ENCODE assay signal across 19 cellular contexts in genomic region chr20:10367921-10368701, GRCh38.
A peak's percentile ranks its signal among the peaks of the same experiment; 100 is the strongest.
DNase-seq lines count a peak whose midpoint lies in the region; ATAC-seq, FAIRE-seq and TF ChIP-seq lines count a peak whose summit lies in the region.
"Had no signal": no experiment of that assay in that cellular context is flagged by ENCODE, and none has a peak within 500 bp of the region (broad histone marks: within the 10 kb centered on the region; RNA-seq: fewer than 3 reads in every experiment).

No MANE protein-coding gene starts in this region.

- H3K9me1 ChIP-seq in IMR-90 (ENCODE audit: insufficient read depth, low read length), result peaks cover 3% of the 10 kb centered on the region; the same call in 1 of the 2 replicates

- TF ChIP-seq CTCF in IMR-90 (conservative IDR thresholded peaks at IDR 0.05; ENCODE audit: low read depth, low read length) (no peak), hepatocyte (IDR thresholded peaks at IDR 0.05; ENCODE audit: poor library complexity) (no peak), liver (IDR thresholded peaks at IDR 0.05; ENCODE audit: low read depth, low read length, missing input control) (peak; percentile 25)

- H3K18ac ChIP-seq in IMR-90 (ENCODE audit: low read depth, low read length), result no peak overlapping the region

- ATAC-seq in IMR-90 (ENCODE audit: low read depth) (no peak), GM19328 (IDR thresholded peaks at IDR 0.05; ENCODE audit: unreplicated experiment) (no peak)
- ATAC-seq: CD8-positive, alpha-beta T cell had no signal

- no peak overlapping the region for H2BK15ac ChIP-seq in IMR-90 (ENCODE audit: low read depth, low read length)

- POLR2A ChIA-PET in IMR-90 (lab: Charles Lee; ENCODE audit: unreplicated experiment), result no interaction called here

- in situ Hi-C loops in IMR-90 (cut with MboI; ENCODE audit: low sequenced_read_pairs), result no loop called here

- H2BK5ac ChIP-seq in IMR-90 (ENCODE audit: low read depth, low read length, poor library complexity, severe bottlenecking), result no peak overlapping the region

- H3K4ac ChIP-seq in IMR-90 (ENCODE audit: low read depth, low read length), result no peak overlapping the region; the same call in 1 of the 2 replicates

- H2AK5ac ChIP-seq in IMR-90 (ENCODE audit: low read depth, low read length), result 0 out of 2 replicates have a peak overlapping the region, but pooled peaks have one; percentile 22

- no peak overlapping the region for H3K4me3 ChIP-seq in IMR-90 (ENCODE audit: insufficient read depth, low read depth, low read length)
- H3K4me3 ChIP-seq in hepatocyte, result no peak overlapping the region
- H3K4me3 ChIP-seq in liver (ENCODE audit: low read depth in 1 of 3, low read length in 3 of 3), result peak overlapping the region in 1 of 3 donors; percentile 35
- H3K4me3 ChIP-seq: BLaER1, GM23248, HAP-1 had no signal

- no peak overlapping the region for H4K91ac ChIP-seq in IMR-90 (ENCODE audit: insufficient read depth, low read depth, low read length)

- TF ChIP-seq POLR2A in IMR-90 (IDR thresholded peaks at IDR 0.05; ENCODE audit: low read depth, low read length) (no peak), H54 (IDR thresholded peaks at IDR 0.05; ENCODE audit: low read depth, low read length) (no peak)

- intact Hi-C loops in IMR-90 (cut with micrococcal nuclease), result no loop called here

- no peaks in the 10 kb centered on the region for H3K9me2 ChIP-seq in hepatocyte (replicated peaks; ENCODE audit: insufficient read depth)

- no TSS peak for BruUV-seq in IMR-90 (replicated peaks; lab: Mats Ljungman, UMichigan)

- H3K56ac ChIP-seq in IMR-90 (ENCODE audit: extremely low read depth, insufficient read depth, low read length), result no peak overlapping the region

- WGBS in IMR-90 (ENCODE audit: extremely low coverage in 2 of 2, insufficient read length in 1 of 2), 2 experiments, result 90% methylated on average over 2 of the region's 12 CpGs; no CpG with 5 or more reads in 1 of the 2 experiments
- 93% methylated on average over 12 of the region's 12 CpGs for WGBS in hepatocyte (ENCODE audit: low lambda C conversion rate, missing lambda C conversion rate)
- WGBS in liver, result 56% methylated on average over 12 of the region's 12 CpGs

- CTCF ChIA-PET in IMR-90 (lab: Yijun Ruan, JAX), result interaction anchor here (1.1 kb wide), 1 partner anchor 10 kb away, joined by 3 read pairs; no protein-coding TSS in a partner anchor

- no peak overlapping the region for H3K4me2 ChIP-seq in IMR-90 (ENCODE audit: low read depth, low read length)
- peak overlapping the region; percentile 35 for H3K4me2 ChIP-seq in hepatocyte
- H3K4me2 ChIP-seq: BLaER1 had no signal

- no peaks in the 10 kb centered on the region for H3K9me3 ChIP-seq in IMR-90 (ENCODE audit: control insufficient read depth, insufficient read depth, low read length)
- H3K9me3 ChIP-seq in hepatocyte (ENCODE audit: low read depth), result no peaks in the 10 kb centered on the region
- no peaks in the 10 kb centered on the region for H3K9me3 ChIP-seq in liver (ENCODE audit: control insufficient read depth in 4 of 4, low read length in 3 of 4)
- H3K9me3 ChIP-seq: BLaER1, Caco-2, HAP-1 had no signal

- H2BK20ac ChIP-seq in IMR-90 (ENCODE audit: low read depth, low read length), result no peak overlapping the region; the same call in 1 of the 2 replicates

- H3K79me1 ChIP-seq in IMR-90 (ENCODE audit: low read depth in 1 of 2, low read length in 2 of 2), result no peaks in the 10 kb centered on the region; a peak in 1 of 4 replicates

- dilution Hi-C loops in IMR-90 (cut with HindIII; ENCODE audit: low sequenced_read_pairs, unreplicated experiment), result no loop called here

- no peak overlapping the region for H2AK9ac ChIP-seq in IMR-90 (replicated peaks; ENCODE audit: low read depth, low read length, poor library complexity)

- H3K4me1 ChIP-seq in IMR-90 (ENCODE audit: control insufficient read depth, insufficient read depth, low read length) (peaks cover 6% of the 10 kb centered on the region), hepatocyte (ENCODE audit: insufficient read depth) (peaks cover 13% of the 10 kb centered on the region), liver (ENCODE audit: control insufficient read depth in 4 of 4, insufficient read depth in 4 of 4, low read length in 3 of 4) (peaks cover 7 to 51% (median 43%) of the 10 kb centered on the region in 4 donors)
- H3K4me1 ChIP-seq: BLaER1, HAP-1 had no signal

- no peak overlapping the region for H2BK120ac ChIP-seq in IMR-90 (ENCODE audit: low read depth, low read length)

- H3K27ac ChIP-seq in IMR-90 (ENCODE audit: insufficient read depth, low read length) (no peak overlapping the region), hepatocyte (no peak overlapping the region), liver (ENCODE audit: low read depth in 1 of 2, low read length in 2 of 2) (peak overlapping the region in 1 of 2 donors; percentile 72)
- H3K27ac ChIP-seq: BLaER1, C4-2B, GM23248 had no signal

- no peaks in the 10 kb centered on the region for H3K36me3 ChIP-seq in IMR-90 (ENCODE audit: control insufficient read depth, insufficient read depth, low read length)
- H3K36me3 ChIP-seq in hepatocyte (replicated peaks; ENCODE audit: insufficient read depth, low read depth), result no peaks in the 10 kb centered on the region
- H3K36me3 ChIP-seq in liver (ENCODE audit: control insufficient read depth in 4 of 4, insufficient read depth in 3 of 4, low read depth in 1 of 4, low read length in 3 of 4), result no peaks in the 10 kb centered on the region
- H3K36me3 ChIP-seq: BLaER1, HAP-1 had no signal

- no peak overlapping the region for H4K5ac ChIP-seq in IMR-90 (ENCODE audit: low read depth, low read length)

- no peak for TF ChIP-seq RAD21 in IMR-90 (IDR thresholded peaks at IDR 0.05; ENCODE audit: low read length)
- peak in 1 of 2 donors; percentile 61 for TF ChIP-seq RAD21 in liver (IDR thresholded peaks at IDR 0.05)

- H3K9ac ChIP-seq in IMR-90 (ENCODE audit: low read depth, low read length) (no peak overlapping the region), liver (ENCODE audit: low read depth in 1 of 2, low read length in 2 of 2) (no peak overlapping the region)
- H3K9ac ChIP-seq: BLaER1, GM23248 had no signal

- no peak overlapping the region for H3K23ac ChIP-seq in IMR-90 (ENCODE audit: low read depth, low read length)

- no peaks in the 10 kb centered on the region for H3K79me2 ChIP-seq in hepatocyte

- H3K14ac ChIP-seq in IMR-90 (replicated peaks; ENCODE audit: low read depth, low read length), result no peak overlapping the region

- no peak for DNase-seq in IMR-90
- DNase-seq in hepatocyte (ENCODE audit: low spot score), result no peak
- no peak for DNase-seq in occipital lobe (lab: John Stamatoyannopoulos, UW)
- DNase-seq in mucosa of gallbladder (ENCODE audit: low spot score), result no peak
- no peak for DNase-seq in H54 (ENCODE audit: insufficient read length, low spot score)
- DNase-seq: Caco-2; CD4-positive, CD25-positive, alpha-beta regulatory T cell; CD8-positive, alpha-beta T cell; DMS153; DND-41; GM23248; HFFc6 had no signal

- H2AFZ ChIP-seq in IMR-90 (replicated peaks; ENCODE audit: low read length, poor library complexity) (no peak overlapping the region), hepatocyte (no peak overlapping the region)
- H2AFZ ChIP-seq: GM23248 had no signal

- H4K8ac ChIP-seq in IMR-90 (ENCODE audit: low read depth in 2 of 2, low read length in 2 of 2), result no peak overlapping the region

- H4K20me1 ChIP-seq in IMR-90 (ENCODE audit: insufficient read depth, low read length) (no peaks in the 10 kb centered on the region), hepatocyte (ENCODE audit: insufficient read depth, poor library complexity, severe bottlenecking) (no peaks in the 10 kb centered on the region)
- H4K20me1 ChIP-seq: BLaER1 had no signal

- FAIRE-seq in H54 (lab: Jason Lieb, UNC), result no peak
- FAIRE-seq: G401.6, GM12892 had no signal

- H3K27me3 ChIP-seq in IMR-90 (ENCODE audit: control insufficient read depth, insufficient read depth, low read length), result no peaks in the 10 kb centered on the region
- no peaks in the 10 kb centered on the region for H3K27me3 ChIP-seq in hepatocyte
- H3K27me3 ChIP-seq in liver (ENCODE audit: control insufficient read depth in 4 of 4, insufficient read depth in 4 of 4, low read length in 3 of 4), result no peaks in the 10 kb centered on the region
- H3K27me3 ChIP-seq: BLaER1 had no signal

TF ChIP-seq in IMR-90, 13 proteins besides CTCF, POLR2A, EP300 and RAD21 (continues in another document):
- no peak for TF ChIP-seq MAFK (IDR thresholded peaks at IDR 0.05; ENCODE audit: low read depth, low read length)
- TF ChIP-seq MXI1 (IDR thresholded peaks at IDR 0.05; ENCODE audit: borderline replicate concordance, low read depth, low read length), result no peak
- no peak for TF ChIP-seq CEBPB (IDR thresholded peaks at IDR 0.05; ENCODE audit: low read depth, low read length)
- no peak for TF ChIP-seq ELK1 (IDR thresholded peaks at IDR 0.05; ENCODE audit: borderline replicate concordance, low read depth, low read length)
- no peak for TF ChIP-seq RCOR1 (IDR thresholded peaks at IDR 0.05; ENCODE audit: insufficient replicate concordance, low read length)
- TF ChIP-seq BHLHE40 (IDR thresholded peaks at IDR 0.05; ENCODE audit: low read depth, low read length), result no peak

TF ChIP-seq in liver, 16 proteins besides CTCF, POLR2A, EP300 and RAD21 (continues in another document):
- TF ChIP-seq HNF4A (conservative IDR thresholded peaks at IDR 0.05), result peak; percentile 92 to 95
- TF ChIP-seq FOXA2 (IDR thresholded peaks at IDR 0.05), result peak; percentile 37
- TF ChIP-seq YY1 (IDR thresholded peaks at IDR 0.05), result peak; percentile 37
- peak in 1 of 2 donors; percentile 40 for TF ChIP-seq GABPA (IDR thresholded peaks at IDR 0.05 in 1 of 2, conservative IDR thresholded peaks at IDR 0.05 in 1 of 2)
- TF ChIP-seq ZBTB33 (IDR thresholded peaks at IDR 0.05), result peak; percentile 53
- TF ChIP-seq TAF1 (conservative IDR thresholded peaks at IDR 0.05), result peak; percentile 20
- peak; percentile 53 for TF ChIP-seq MAX (IDR thresholded peaks at IDR 0.05)
